ENCODE assay signal across 30 cellular contexts in genomic region chr11:56251954-56252353, GRCh38. TPM values are rescaled to one million over a fixed set of nuclear protein-coding genes. Genes with fewer than 3 reads are reported as not detected.
"Had no signal": no experiment of that assay in that cellular context is flagged by ENCODE, and none has a peak within 500 bp of the region (broad histone marks: within the 10 kb centered on the region; RNA-seq: fewer than 3 reads in every experiment).

Gene OR5T3, plus strand, starts transcription at chr11:56252254. Its CDS starts 0 bp downstream, at chr11:56252254.

- H3K4me3 ChIP-seq: stomach, suprapubic skin, testis, thoracic aorta, thyroid gland, tibial artery, tibial nerve, transverse colon, upper lobe of left lung, upper lobe of right lung, uterus, vagina had no signal

- DNase-seq: stimulated activated CD4-positive, alpha-beta T cell treated with anti-CD3 and anti-CD28 coated beads, Interleukin-2, amount 100 ng/mL, for 48 hours; stimulated activated CD4-positive, alpha-beta T cell treated with anti-CD3 and anti-CD28 coated beads, Interleukin-4, amount 100 ng/mL, for 1 hour; stimulated activated CD4-positive, alpha-beta T cell treated with anti-CD3 and anti-CD28 coated beads, Interleukin-4, amount 100 ng/mL, for 24 hours; stimulated activated CD4-positive, alpha-beta T cell treated with anti-CD3 and anti-CD28 coated beads, Interleukin-4, amount 100 ng/mL, for 4 hours; stimulated activated CD8-positive, alpha-beta memory T cell treated with anti-CD3 and anti-CD28 coated beads, Interleukin-4, amount 100 ng/mL, for 48 hours; stimulated activated naive B cell treated with anti-CD40 and anti-IgM and Interleukin-4, amounts not matched to agents 10 μg/mL and 1 μg/mL and 100 μg/mL, for 72 hours; stimulated activated naive CD4-positive, alpha-beta T cell; stimulated activated naive CD4-positive, alpha-beta T cell treated with Interleukin-2 at 50 U/mL for 16 hours; stimulated activated naive CD8-positive, alpha-beta T cell treated with anti-CD3 and anti-CD28 coated beads, Interleukin-15, amount 100 ng/mL, for 72 hours; stimulated activated naive CD8-positive, alpha-beta T cell treated with anti-CD3 and anti-CD28 coated beads, Interleukin-15, Interleukin-2, amounts not matched to agents 100 U/mL and 50 U/mL, for 24 hours; stomach; substantia nigra; testis; thyroid gland; tibial artery; transverse colon; trophoblast cell; upper lobe of left lung; upper lobe of right lung; uterus had no signal

- H3K36me3 ChIP-seq: stomach, suprapubic skin, thoracic aorta, thyroid gland, tibial artery, tibial nerve, transverse colon, upper lobe of left lung, upper lobe of right lung, uterus, vagina had no signal

- H3K27ac ChIP-seq: stomach, suprapubic skin, testis, thoracic aorta, thyroid gland, tibial artery, tibial nerve, transverse colon, upper lobe of left lung, upper lobe of right lung, uterus, vagina had no signal

- H3K9me3 ChIP-seq: suprapubic skin, testis, thoracic aorta, thyroid gland, tibial artery, transverse colon, upper lobe of left lung, upper lobe of right lung, uterus, vagina had no signal

- H3K27me3 ChIP-seq: stomach, suprapubic skin, testis, thyroid gland, tibial artery, tibial nerve, transverse colon, upper lobe of left lung, upper lobe of right lung, uterus, vagina had no signal

- H3K4me1 ChIP-seq: stomach, suprapubic skin, testis, thyroid gland, tibial artery, tibial nerve, transverse colon, upper lobe of left lung, upper lobe of right lung, uterus, vagina had no signal

- FAIRE-seq: urothelium cell line had no signal

RNA-seq across cellular contexts. Expression of gene OR5T3, which starts in this region (rescaled TPM):
- total RNA-seq: stomach, subcutaneous adipose tissue, suprapubic skin, temporal lobe, testis, thoracic aorta, thyroid gland, tibial nerve, transverse colon, upper lobe of left lung, upper lobe of right lung, ureter, urinary bladder, uterus, vagina had no signal
- polyA plus RNA-seq: stomach, thymus, urinary bladder had no signal
